Comparison of ENCODE assay signal across 14 cellular contexts in the genomic region with DNA sequence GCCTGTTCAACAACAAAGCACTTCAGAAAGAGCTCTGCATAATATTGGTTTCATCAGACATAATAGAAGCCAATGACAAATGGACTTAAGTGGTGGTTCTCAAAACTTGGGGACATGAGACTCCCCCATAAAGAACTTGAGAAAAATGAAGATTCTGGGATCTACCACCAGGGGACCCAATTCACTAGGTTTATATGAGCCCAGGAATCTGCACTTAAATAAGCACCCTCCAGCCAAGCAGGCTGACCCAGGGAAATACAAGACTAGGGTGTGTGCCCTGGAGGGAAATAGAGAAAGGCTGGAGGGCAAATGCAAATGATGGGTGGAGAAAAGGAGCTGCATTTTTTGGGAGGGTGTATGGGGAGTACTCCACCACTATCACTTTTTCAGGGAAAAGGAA. TPM values are rescaled to one million over a fixed set of nuclear protein-coding genes. Genes with fewer than 3 reads are reported as not detected.
A peak's percentile ranks its signal among the peaks of the same experiment; 100 is the strongest.
DNase-seq lines count a peak whose midpoint lies in the region; TF ChIP-seq lines count a peak whose summit lies in the region.
"Had no signal": no experiment of that assay in that cellular context is flagged by ENCODE, and none has a peak within 500 bp of the region (broad histone marks: within the 10 kb centered on the region; RNA-seq: fewer than 3 reads in every experiment).

No MANE protein-coding gene starts in this region.

- POLR2A ChIA-PET in Caco-2 (lab: Charles Lee) = no interaction called here
- POLR2A ChIA-PET in activated CD4-positive, alpha-beta memory T cell treated with anti-CD3 and anti-CD28 coated beads, Interleukin-2, amount 10 ng/mL, durations not matched to agents 7 days and 5 days (lab: Charles Lee) = no interaction called here

- no peak overlapping the region for H4K12ac ChIP-seq in trophoblast cell (ENCODE audit: low read depth, low read length)

- no peak overlapping the region for H3K27ac Mint-ChIP-seq in Caco-2 (ENCODE audit: unreplicated experiment)
- H3K27ac Mint-ChIP-seq in activated CD4-positive, alpha-beta memory T cell treated with anti-CD3 and anti-CD28 coated beads, Interleukin-2, amount 10 ng/mL, durations not matched to agents 7 days and 5 days = no peak overlapping the region
- H3K27ac Mint-ChIP-seq: activated T-helper 17 cell treated with anti-CD3 and anti-CD28 coated beads, Interleukin-2, amount 50 U/mL, for 72 hours; T-cell had no signal

- no peak overlapping the region for H4K91ac ChIP-seq in trophoblast cell (ENCODE audit: low read depth, low read length)

- H3K27me3 ChIP-seq in Caco-2 (replicated peaks; ENCODE audit: control insufficient read depth, insufficient read depth, low read length) (no peaks in the 10 kb centered on the region), liver (ENCODE audit: control insufficient read depth in 4 of 4, insufficient read depth in 4 of 4, low read length in 3 of 4) (no peaks in the 10 kb centered on the region), trophoblast cell (ENCODE audit: insufficient read depth, low read length) (no peaks in the 10 kb centered on the region)
- H3K27me3 ChIP-seq: gastroesophageal sphincter had no signal

- CTCF ChIA-PET in Caco-2 (lab: Charles Lee) = no interaction called here
- CTCF ChIA-PET in activated CD4-positive, alpha-beta memory T cell treated with anti-CD3 and anti-CD28 coated beads, Interleukin-2, amount 10 ng/mL, durations not matched to agents 7 days and 5 days (lab: Charles Lee) = no interaction called here

- H3K18ac ChIP-seq in trophoblast cell (ENCODE audit: low read length) = no peak overlapping the region

- peaks cover 4% of the 10 kb centered on the region for H3K27me3 Mint-ChIP-seq in Caco-2 (ENCODE audit: insufficient read depth, unreplicated experiment)
- peaks cover 3% of the 10 kb centered on the region for H3K27me3 Mint-ChIP-seq in activated CD4-positive, alpha-beta memory T cell treated with anti-CD3 and anti-CD28 coated beads, Interleukin-2, amount 10 ng/mL, durations not matched to agents 7 days and 5 days

- H2BK12ac ChIP-seq in trophoblast cell (ENCODE audit: low read length) = no peak overlapping the region

- H3K9me3 ChIP-seq in Caco-2 = no peaks in the 10 kb centered on the region
- H3K9me3 ChIP-seq in liver (ENCODE audit: control insufficient read depth in 4 of 4, low read length in 3 of 4) = no peaks in the 10 kb centered on the region
- H3K9me3 ChIP-seq in trophoblast cell (ENCODE audit: insufficient read depth, low read depth, low read length) = no peaks in the 10 kb centered on the region
- H3K9me3 ChIP-seq: gastroesophageal sphincter had no signal

- no peak overlapping the region for H3K4ac ChIP-seq in trophoblast cell (ENCODE audit: low read depth, low read length)

- H3K36me3 ChIP-seq in Caco-2 (ENCODE audit: control insufficient read depth, insufficient read depth, low read length) (no peaks in the 10 kb centered on the region), liver (ENCODE audit: control insufficient read depth in 4 of 4, insufficient read depth in 3 of 4, low read depth in 1 of 4, low read length in 3 of 4) (no peaks in the 10 kb centered on the region), trophoblast cell (ENCODE audit: control insufficient read depth in 1 of 2, insufficient read depth in 2 of 2, low read length in 2 of 2) (no peaks in the 10 kb centered on the region)
- H3K36me3 ChIP-seq: gastroesophageal sphincter had no signal

- no peak overlapping the region for H3K14ac ChIP-seq in trophoblast cell (ENCODE audit: low read length)

- peak; percentile 13 to 34 for TF ChIP-seq CTCF in Caco-2 (IDR thresholded peaks at IDR 0.05; ENCODE audit: insufficient read depth in 1 of 2, low read depth in 1 of 2, low read length in 1 of 2, severe bottlenecking in 1 of 2, unreplicated experiment in 1 of 2)
- peak; percentile 30 for TF ChIP-seq CTCF in astrocyte of the spinal cord (IDR thresholded peaks at IDR 0.05; ENCODE audit: low read depth, low read length)
- peak; percentile 33 for TF ChIP-seq CTCF in liver (IDR thresholded peaks at IDR 0.05; ENCODE audit: low read depth, low read length, missing input control)
- no peak for TF ChIP-seq CTCF in GM13976 (IDR thresholded peaks at IDR 0.05; ENCODE audit: borderline replicate concordance, control extremely low read depth, extremely low read depth, insufficient read depth, missing control alignments)

- H4K8ac ChIP-seq in trophoblast cell (ENCODE audit: low read depth, low read length) = no peak overlapping the region

- intact Hi-C loops in Caco-2 (cut with micrococcal nuclease; ENCODE audit: unreplicated experiment) = loop anchor here (2.0 kb wide), 3 partner anchors 32 to 82 kb away; no protein-coding TSS in a partner anchor

- H3K79me1 ChIP-seq in trophoblast cell (ENCODE audit: low read length) = no peaks in the 10 kb centered on the region

- DNase-seq in Caco-2 (no peak), astrocyte of the spinal cord (ENCODE audit: low read depth, low spot score) (no peak), SHP77 treated with DMSO at 0.1 percent for 48 hours (lab: John Stamatoyannopoulos, UW) (no peak), trophoblast cell (no peak), GM13976 (ENCODE audit: low spot score) (no peak)
- DNase-seq in Jurkat, Clone E6-1 (ENCODE audit: low read depth, low spot score) = peak; percentile 7
- no peak for DNase-seq in activated CD4-positive, alpha-beta memory T cell treated with anti-CD3 and anti-CD28 coated beads, Interleukin-2, amount 10 ng/mL, durations not matched to agents 7 days and 5 days
- DNase-seq: Kasumi-1; nucleus accumbens; stimulated activated CD8-positive, alpha-beta memory T cell treated with anti-CD3 and anti-CD28 coated beads, Interleukin-4, amount 100 ng/mL, for 48 hours; T-cell had no signal

- H3K27ac ChIP-seq in liver (ENCODE audit: low read depth in 1 of 2, low read length in 2 of 2) = no peak overlapping the region
- no peak overlapping the region for H3K27ac ChIP-seq in trophoblast cell (ENCODE audit: low read depth, low read length)
- H3K27ac ChIP-seq: gastroesophageal sphincter had no signal

- H2BK5ac ChIP-seq in trophoblast cell (ENCODE audit: low read depth, low read length, poor library complexity) = no peak overlapping the region

- H3K4me2 ChIP-seq in trophoblast cell (ENCODE audit: low read length) = no peak overlapping the region

- H3K23ac ChIP-seq in trophoblast cell (ENCODE audit: low read length) = no peak overlapping the region

- no TSS peak for BruUV-seq in Caco-2 (replicated peaks; lab: Mats Ljungman, UMichigan)

- H2AFZ ChIP-seq in trophoblast cell (ENCODE audit: insufficient read depth, low read length, poor library complexity) = no peak overlapping the region

- no peaks in the 10 kb centered on the region for H3K4me1 Mint-ChIP-seq in Caco-2 (ENCODE audit: low read depth, unreplicated experiment)
- no peaks in the 10 kb centered on the region for H3K4me1 Mint-ChIP-seq in activated CD4-positive, alpha-beta memory T cell treated with anti-CD3 and anti-CD28 coated beads, Interleukin-2, amount 10 ng/mL, durations not matched to agents 7 days and 5 days
- H3K4me1 Mint-ChIP-seq: activated T-helper 17 cell treated with anti-CD3 and anti-CD28 coated beads, Interleukin-2, amount 50 U/mL, for 72 hours; T-cell had no signal

- H3K4me1 ChIP-seq in Caco-2 = no peaks in the 10 kb centered on the region
- no peaks in the 10 kb centered on the region for H3K4me1 ChIP-seq in liver (ENCODE audit: control insufficient read depth in 4 of 4, insufficient read depth in 4 of 4, low read length in 3 of 4)
- no peaks in the 10 kb centered on the region for H3K4me1 ChIP-seq in trophoblast cell (ENCODE audit: control insufficient read depth in 1 of 2, insufficient read depth in 2 of 2, low read length in 2 of 2)
- H3K4me1 ChIP-seq: gastroesophageal sphincter had no signal

- no peaks in the 10 kb centered on the region for H3K9me3 Mint-ChIP-seq in Caco-2 (ENCODE audit: unreplicated experiment)
- H3K9me3 Mint-ChIP-seq in activated CD4-positive, alpha-beta memory T cell treated with anti-CD3 and anti-CD28 coated beads, Interleukin-2, amount 10 ng/mL, durations not matched to agents 7 days and 5 days = no peaks in the 10 kb centered on the region
- H3K9me3 Mint-ChIP-seq: activated T-helper 17 cell treated with anti-CD3 and anti-CD28 coated beads, Interleukin-2, amount 50 U/mL, for 72 hours; T-cell had no signal

- peak; percentile 63 to 72 for TF ChIP-seq RAD21 in liver (IDR thresholded peaks at IDR 0.05)

- no peaks in the 10 kb centered on the region for H3K79me2 ChIP-seq in trophoblast cell (ENCODE audit: control insufficient read depth, insufficient read depth, low read length, poor library complexity)

- H2AK5ac ChIP-seq in trophoblast cell (ENCODE audit: low read length) = no peak overlapping the region

- H3K9ac ChIP-seq in liver (ENCODE audit: low read depth in 1 of 2, low read length in 2 of 2) (no peak overlapping the region), trophoblast cell (ENCODE audit: low read length) (no peak overlapping the region)

- H3K4me3 Mint-ChIP-seq in Caco-2 (ENCODE audit: unreplicated experiment) = no peak overlapping the region
- no peak overlapping the region for H3K4me3 Mint-ChIP-seq in activated CD4-positive, alpha-beta memory T cell treated with anti-CD3 and anti-CD28 coated beads, Interleukin-2, amount 10 ng/mL, durations not matched to agents 7 days and 5 days
- H3K4me3 Mint-ChIP-seq: activated T-helper 17 cell treated with anti-CD3 and anti-CD28 coated beads, Interleukin-2, amount 50 U/mL, for 72 hours; T-cell had no signal

- in situ Hi-C loops in astrocyte of the spinal cord (cut with HindIII; ENCODE audit: low sequenced_read_pairs) = no loop called here
- in situ Hi-C loops in GM13976 (cut with MboI; ENCODE audit: low sequenced_read_pairs, unreplicated experiment) = no loop called here

- no peak overlapping the region for H2BK120ac ChIP-seq in trophoblast cell (ENCODE audit: insufficient read depth, low read length, poor library complexity)

- peaks cover 6% of the 10 kb centered on the region for H3K36me3 Mint-ChIP-seq in Caco-2 (ENCODE audit: insufficient read depth, unreplicated experiment)
- H3K36me3 Mint-ChIP-seq in activated CD4-positive, alpha-beta memory T cell treated with anti-CD3 and anti-CD28 coated beads, Interleukin-2, amount 10 ng/mL, durations not matched to agents 7 days and 5 days (ENCODE audit: low read depth) = no peaks in the 10 kb centered on the region
- H3K36me3 Mint-ChIP-seq: T-cell had no signal

- H3K4me3 ChIP-seq in Caco-2 (ENCODE audit: low read depth, low read length) (no peak overlapping the region), astrocyte of the spinal cord (ENCODE audit: low read depth, low read length) (no peak overlapping the region), liver (ENCODE audit: low read depth in 1 of 3, low read length in 3 of 3) (no peak overlapping the region), trophoblast cell (ENCODE audit: low read depth, low read length) (no peak overlapping the region)
- H3K4me3 ChIP-seq in Jurkat, Clone E6-1 (ENCODE audit: low read length) = no peak overlapping the region
- H3K4me3 ChIP-seq: gastroesophageal sphincter had no signal

RNA-seq across cellular contexts. Expression of a gene that starts 52.5 kb away (rescaled TPM):
- total RNA-seq in Caco-2 (2022) = 1.1 and 1.2 TPM in 2 replicates
- polyA plus RNA-seq in Jurkat, Clone E6-1 (2012; ENCODE audit: insufficient read depth, insufficient read length) = 4.2 TPM
- total RNA-seq in liver = 1 to 10 TPM in 1 of 2 donors, under 1 TPM in 1; 0.19 to 2.3 TPM
- polyA plus RNA-seq in liver = under 1 TPM; 0.90 to 0.91 TPM
- under 1 TPM; 0.13 to 0.18 TPM for total RNA-seq in activated CD4-positive, alpha-beta memory T cell treated with anti-CD3 and anti-CD28 coated beads, Interleukin-2, amount 10 ng/mL, durations not matched to agents 7 days and 5 days
- polyA plus RNA-seq in trophoblast cell (2013) = 0.37 and 0.44 TPM in 2 replicates
